11 cellular contexts compared by ENCODE assay signal in genomic region chr3:177810162-177810623, GRCh38.
DNase-seq lines count a peak whose midpoint lies in the region; ATAC-seq and TF ChIP-seq lines count a peak whose summit lies in the region.
"Had no signal": no experiment of that assay in that cellular context is flagged by ENCODE, and none has a peak within 500 bp of the region (broad histone marks: within the 10 kb centered on the region; RNA-seq: fewer than 3 reads in every experiment).

No MANE protein-coding gene starts in this region.

- H3K4me3 ChIP-seq in adrenal gland (no peak overlapping the region), suprapubic skin (no peak overlapping the region)

- DNase-seq in NCI-H2196 (lab: John Stamatoyannopoulos, UW; ENCODE audit: unreplicated experiment) = peak; percentile 27
- no peak for DNase-seq in NCI-H2196 treated with DMSO at 0.1 percent for 48 hours (lab: John Stamatoyannopoulos, UW; ENCODE audit: unreplicated experiment)
- peak in 1 of 7 donors; percentile 37 for DNase-seq in adrenal gland
- DNase-seq in iris pigment epithelial cell (ENCODE audit: low read depth) = peak; percentile 98
- DNase-seq in suprapubic skin (ENCODE audit: low spot score in 2 of 2) = no peak
- no peak for DNase-seq in effector memory CD8-positive, alpha-beta T cell
- DNase-seq in HK-2 (ENCODE audit: unreplicated experiment) = no peak
- DNase-seq: activated CD4-positive, alpha-beta T cell treated with anti-CD3 and anti-CD28 coated beads, Interleukin-2, amount 50 U/mL, for 1 hour; NCI-H524 had no signal

- no peak for ATAC-seq in effector memory CD8-positive, alpha-beta T cell (replicated peaks)
- no peak for ATAC-seq in GM19463 (IDR thresholded peaks at IDR 0.05; ENCODE audit: unreplicated experiment)

- WGBS in adrenal gland, 4 donors = 5 to 14% (median 7%) methylated on average over 3 of the region's 3 CpGs
- 9% methylated on average over 3 of the region's 3 CpGs for whole genome bisulfite sequencing in suprapubic skin

- H3K4me1 Mint-ChIP-seq in effector memory CD8-positive, alpha-beta T cell (ENCODE audit: low read depth in 2 of 2) = no peaks in the 10 kb centered on the region

- no peak overlapping the region for H3K4me3 Mint-ChIP-seq in effector memory CD8-positive, alpha-beta T cell

- no peaks in the 10 kb centered on the region for H3K36me3 Mint-ChIP-seq in effector memory CD8-positive, alpha-beta T cell (ENCODE audit: insufficient read depth)

- H3K9me3 Mint-ChIP-seq in effector memory CD8-positive, alpha-beta T cell = no peaks in the 10 kb centered on the region

- H3K4me1 ChIP-seq in adrenal gland (replicated peaks in 1 of 2) (peaks cover 12 to 21% of the 10 kb centered on the region in 2 donors), suprapubic skin (peaks cover 17% of the 10 kb centered on the region)

- TF ChIP-seq POLR2A in adrenal gland (IDR thresholded peaks at IDR 0.05) (peak in 1 of 2 donors; percentile 15), suprapubic skin (IDR thresholded peaks at IDR 0.05) (no peak)

- H3K27ac ChIP-seq in adrenal gland = peak overlapping the region; percentile 2 to 68 (median 51)
- peak overlapping the region; percentile 30 for H3K27ac ChIP-seq in suprapubic skin
- H3K27ac ChIP-seq: 22Rv1 had no signal

- TF ChIP-seq EP300 in suprapubic skin (IDR thresholded peaks at IDR 0.05) = no peak

- H3K27ac Mint-ChIP-seq in effector memory CD8-positive, alpha-beta T cell = no peak overlapping the region

- H3K36me3 ChIP-seq in adrenal gland (replicated peaks in 1 of 2) (no peaks in the 10 kb centered on the region), suprapubic skin (no peaks in the 10 kb centered on the region)

- no peaks in the 10 kb centered on the region for H3K27me3 Mint-ChIP-seq in effector memory CD8-positive, alpha-beta T cell

- intact Hi-C loops in adrenal gland (cut with DNase I) = no loop called here

- H3K27me3 ChIP-seq in adrenal gland (no peaks in the 10 kb centered on the region), suprapubic skin (no peaks in the 10 kb centered on the region)

- H3K9me3 ChIP-seq in adrenal gland (replicated peaks in 1 of 3) (no peaks in the 10 kb centered on the region), suprapubic skin (no peaks in the 10 kb centered on the region)

- TF ChIP-seq CTCF in adrenal gland (IDR thresholded peaks at IDR 0.05) (no peak), suprapubic skin (IDR thresholded peaks at IDR 0.05) (no peak)

Comparison
In these comparisons a context has a peak if more than half of its experiments do, and no peak if none do; other contexts are left out.
1. DNase-seq: peak in NCI-H2196 (single experiment) and iris pigment epithelial cell (single experiment); none in NCI-H2196 treated with DMSO at 0.1 percent for 48 hours (single experiment), suprapubic skin (0 of 2), effector memory CD8-positive, alpha-beta T cell (0 of 3) and HK-2 (single experiment).